1 cellular context compared by ENCODE assay signal in the genomic region with DNA sequence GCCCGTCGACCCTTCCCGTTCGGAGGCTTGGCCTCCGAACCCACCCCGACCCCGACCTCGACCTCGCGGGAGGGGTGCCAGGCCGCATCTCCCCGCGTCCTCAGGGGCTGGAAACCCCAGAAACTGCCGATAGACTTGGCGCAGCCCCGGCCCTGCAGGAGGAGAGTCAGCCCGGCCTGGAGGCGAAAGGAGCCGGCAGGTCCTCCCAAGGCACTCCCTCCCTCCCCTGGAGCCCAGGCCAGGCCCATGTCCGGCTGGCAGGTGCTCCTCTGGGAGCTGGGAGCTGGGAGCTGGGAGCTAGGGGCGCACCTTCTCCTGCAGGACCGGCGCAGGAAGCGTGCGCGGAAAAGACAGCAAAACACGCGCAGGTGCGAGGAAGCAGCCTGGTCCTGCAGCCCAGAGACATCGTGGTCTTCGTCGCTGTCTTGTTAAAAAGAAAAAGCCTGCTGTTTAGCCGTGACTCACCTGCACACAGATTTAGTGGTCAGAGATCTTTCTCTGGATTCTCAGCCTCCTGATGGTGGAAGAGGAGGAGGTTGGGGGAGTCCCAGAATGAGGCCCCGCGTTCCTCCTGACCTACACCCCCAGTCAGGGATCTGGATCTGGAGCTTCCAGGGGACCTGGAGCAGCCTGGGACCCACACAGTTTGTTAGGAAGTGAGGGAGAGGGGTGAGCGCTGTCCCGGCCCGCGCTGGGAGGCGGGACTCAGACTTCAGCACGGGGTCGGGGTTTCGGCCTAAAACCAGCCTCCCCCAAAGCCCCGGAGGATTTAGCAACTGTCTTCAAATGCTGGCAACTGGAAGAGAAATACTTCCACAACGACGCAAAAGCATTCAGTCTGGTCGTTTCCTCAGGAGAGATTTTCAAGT.
TF ChIP-seq lines count a peak whose summit lies in the region.

No MANE protein-coding gene starts in this region.

TF ChIP-seq in GM12878, 131 proteins besides CTCF, POLR2A, EP300 and RAD21:
- TF ChIP-seq IKZF1 (conservative IDR thresholded peaks at IDR 0.05), result no peak
- no peak for TF ChIP-seq EZH2 (IDR thresholded peaks at IDR 0.05; ENCODE audit: borderline replicate concordance, control insufficient read depth, low read depth, low read length)
- TF ChIP-seq IKZF2 (IDR thresholded peaks at IDR 0.05), result no peak
- TF ChIP-seq NR2C2 (IDR thresholded peaks at IDR 0.05; ENCODE audit: borderline replicate concordance, control insufficient read depth, insufficient read length, low read depth), result no peak
- no peak for TF ChIP-seq HSF1 (IDR thresholded peaks at IDR 0.05; ENCODE audit: low read depth, low read length)
- no peak for TF ChIP-seq FOXK2 (IDR thresholded peaks at IDR 0.05)
- TF ChIP-seq POLR2AphosphoS5 (IDR thresholded peaks at IDR 0.05; ENCODE audit: low read length), result no peak
- TF ChIP-seq NBN (IDR thresholded peaks at IDR 0.05), result no peak
- TF ChIP-seq HDGF (IDR thresholded peaks at IDR 0.05), result no peak
- no peak for TF ChIP-seq NFIC (IDR thresholded peaks at IDR 0.05; ENCODE audit: low read depth, low read length)
- TF ChIP-seq SUPT20H (IDR thresholded peaks at IDR 0.05; ENCODE audit: borderline replicate concordance, control insufficient read depth, low read depth, low read length), result no peak
- TF ChIP-seq E2F8 (IDR thresholded peaks at IDR 0.05; ENCODE audit: low read depth, partially characterized antibody), result no peak
- no peak for TF ChIP-seq ATF7 (IDR thresholded peaks at IDR 0.05; ENCODE audit: low read depth)
- TF ChIP-seq ZNF207 (IDR thresholded peaks at IDR 0.05; ENCODE audit: borderline replicate concordance), result no peak
- TF ChIP-seq IRF4 (IDR thresholded peaks at IDR 0.05; ENCODE audit: low read depth, low read length), result no peak
- TF ChIP-seq RBBP5 (conservative IDR thresholded peaks at IDR 0.05), result no peak
